ENCODE assay signal across 8 cellular contexts in the genomic region with DNA sequence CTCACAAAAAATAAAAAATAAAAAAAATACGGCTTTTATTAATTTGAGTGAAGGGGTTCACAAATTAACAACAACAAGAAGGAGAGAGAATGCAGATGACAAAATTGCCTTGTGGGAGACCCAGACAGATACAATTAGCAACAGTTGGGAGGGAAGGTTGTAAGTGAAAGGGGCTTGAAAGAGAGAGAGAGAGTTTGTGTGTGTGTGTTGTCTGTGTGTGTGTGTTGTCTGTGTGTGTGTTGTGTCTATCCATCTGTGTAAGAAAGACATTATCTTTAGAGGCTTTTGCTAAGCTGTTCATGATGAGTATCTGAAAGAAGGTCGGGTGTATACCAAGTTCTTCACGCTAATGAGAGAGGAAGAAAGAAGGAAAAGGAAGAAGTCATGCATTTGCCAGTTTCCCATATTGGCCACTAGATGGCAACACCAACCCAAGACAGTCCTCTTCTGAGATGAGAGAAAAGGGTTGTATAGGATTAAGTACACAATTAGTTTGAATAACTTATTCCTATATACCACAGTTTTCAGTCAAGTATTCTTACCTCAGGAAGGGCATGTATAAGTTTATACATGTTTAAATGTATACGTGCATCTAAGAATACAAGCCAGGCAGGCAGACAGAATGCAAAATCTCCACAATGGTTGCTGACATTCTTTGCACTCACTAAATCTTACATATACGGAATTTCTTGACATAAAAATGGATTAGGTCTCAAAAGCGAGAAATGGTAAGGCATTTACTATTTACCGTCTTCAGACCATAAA.
A peak's percentile ranks its signal among the peaks of the same experiment; 100 is the strongest.
DNase-seq lines count a peak whose midpoint lies in the region; ATAC-seq lines count a peak whose summit lies in the region.

No MANE protein-coding gene starts in this region.

- H4K91ac ChIP-seq in neuronal stem cell (ENCODE audit: low read depth, low read length, poor library complexity) = no peak overlapping the region

- no peaks in the 10 kb centered on the region for H3K79me1 ChIP-seq in neuronal stem cell (ENCODE audit: low read depth, low read length)

- no peak overlapping the region for H2BK12ac ChIP-seq in neuronal stem cell (ENCODE audit: low read length)

- ATAC-seq in GM18868 (IDR thresholded peaks at IDR 0.05; ENCODE audit: unreplicated experiment) (peak; percentile 71), HG03066 (IDR thresholded peaks at IDR 0.05; ENCODE audit: low read depth, unreplicated experiment) (peak; percentile 68)

- no peak overlapping the region for H3K27ac ChIP-seq in neuronal stem cell (replicated peaks; ENCODE audit: low read length)

- DNase-seq in COLO668 (lab: John Stamatoyannopoulos, UW; ENCODE audit: unreplicated experiment) (peak; percentile 10), NCI-H226 (peak; percentile 38), fibroblast of the conjunctiva (ENCODE audit: low read depth) (peak; percentile 55), neuronal stem cell (ENCODE audit: low spot score) (peak; percentile 48), UCSD-AML1 (lab: John Stamatoyannopoulos, UW; ENCODE audit: unreplicated experiment) (no peak)
- DNase-seq in activated CD4-positive, alpha-beta memory T cell treated with anti-CD3 and anti-CD28 coated beads for 36 hours = peak; percentile 32

- no peak overlapping the region for H3K14ac ChIP-seq in neuronal stem cell (ENCODE audit: low read length)

- H3K27me3 Mint-ChIP-seq in activated CD4-positive, alpha-beta memory T cell treated with anti-CD3 and anti-CD28 coated beads for 36 hours = no peaks in the 10 kb centered on the region

- no peak overlapping the region for H3K18ac ChIP-seq in neuronal stem cell (ENCODE audit: low read length)

- no peak overlapping the region for H2BK5ac ChIP-seq in neuronal stem cell (ENCODE audit: low read length)

- no peaks in the 10 kb centered on the region for H3K27me3 ChIP-seq in neuronal stem cell (ENCODE audit: control insufficient read depth in 3 of 3, insufficient read depth in 3 of 3, low read depth in 1 of 3, low read length in 3 of 3)

- H3K4me3 ChIP-seq in neuronal stem cell (ENCODE audit: low read length in 2 of 2) = no peak overlapping the region

- intact Hi-C loops in activated CD4-positive, alpha-beta memory T cell treated with anti-CD3 and anti-CD28 coated beads for 36 hours (cut with micrococcal nuclease) = loop anchor here (1.0 to 2.0 kb wide), 5 partner anchors 63 to 375 kb away; partner anchors contain the start of gene CD2AP

- H2AFZ ChIP-seq in neuronal stem cell (ENCODE audit: low read length) = peak overlapping the region; percentile 59

- no peak overlapping the region for H2AK5ac ChIP-seq in neuronal stem cell (ENCODE audit: low read depth, low read length)

- H4K8ac ChIP-seq in neuronal stem cell (ENCODE audit: low read depth, low read length) = no peak overlapping the region

- H3K4me2 ChIP-seq in neuronal stem cell (ENCODE audit: insufficient read depth, low read length, poor library complexity, severe bottlenecking) = no peak overlapping the region

- peaks cover 0 to 2% of the 10 kb centered on the region in 2 donors for H3K9me3 ChIP-seq in neuronal stem cell (replicated peaks in 1 of 2; ENCODE audit: control insufficient read depth in 2 of 2, insufficient read depth in 1 of 2, low read depth in 1 of 2, low read length in 2 of 2)

- peak overlapping the region; percentile 54 for H3K4me3 Mint-ChIP-seq in activated CD4-positive, alpha-beta memory T cell treated with anti-CD3 and anti-CD28 coated beads for 36 hours

- no CpG with 5 or more reads among the region's 7 CpGs for WGBS in neuronal stem cell (ENCODE audit: extremely low coverage in 2 of 2, insufficient read length in 2 of 2, insufficient replicate concordance in 1 of 2), 2 donors

- H3K4me1 Mint-ChIP-seq in activated CD4-positive, alpha-beta memory T cell treated with anti-CD3 and anti-CD28 coated beads for 36 hours (ENCODE audit: low read depth) = peaks cover 16% of the 10 kb centered on the region

- POLR2A ChIA-PET in activated CD4-positive, alpha-beta memory T cell treated with anti-CD3 and anti-CD28 coated beads for 36 hours (lab: Charles Lee) = interaction anchor here (0.6 to 0.8 kb wide), 2 partner anchors 186 to 214 kb away, joined by 3 read pairs; no protein-coding TSS in a partner anchor

- no peaks in the 10 kb centered on the region for H3K36me3 Mint-ChIP-seq in activated CD4-positive, alpha-beta memory T cell treated with anti-CD3 and anti-CD28 coated beads for 36 hours

- no peak overlapping the region for H3K4ac ChIP-seq in neuronal stem cell (ENCODE audit: low read length)

- CTCF ChIA-PET in activated CD4-positive, alpha-beta memory T cell treated with anti-CD3 and anti-CD28 coated beads for 36 hours (lab: Charles Lee) = interaction anchor here (0.6 to 2.6 kb wide), 18 partner anchors 9 to 374 kb away, joined by 3 to 17 read pairs (median 4); partner anchors contain the start of genes CD2AP and OPN5

- no peak overlapping the region for H2BK15ac ChIP-seq in neuronal stem cell (ENCODE audit: low read length)

- no peaks in the 10 kb centered on the region for H3K36me3 ChIP-seq in neuronal stem cell (replicated peaks in 1 of 2; ENCODE audit: control insufficient read depth in 2 of 2, insufficient read depth in 2 of 2, low read length in 2 of 2)

- H3K9me3 Mint-ChIP-seq in activated CD4-positive, alpha-beta memory T cell treated with anti-CD3 and anti-CD28 coated beads for 36 hours = no peaks in the 10 kb centered on the region

- peaks cover 0 to 3% of the 10 kb centered on the region in 2 donors for H3K4me1 ChIP-seq in neuronal stem cell (ENCODE audit: control insufficient read depth in 2 of 2, insufficient read depth in 1 of 2, low read depth in 1 of 2, low read length in 2 of 2)

- H3K9ac ChIP-seq in neuronal stem cell (ENCODE audit: low read depth, low read length, poor library complexity) = no peak overlapping the region

- H3K27ac Mint-ChIP-seq in activated CD4-positive, alpha-beta memory T cell treated with anti-CD3 and anti-CD28 coated beads for 36 hours = no peak overlapping the region

- H3K23ac ChIP-seq in neuronal stem cell (ENCODE audit: low read depth, low read length, poor library complexity) = no peak overlapping the region

- H2BK120ac ChIP-seq in neuronal stem cell (ENCODE audit: low read depth, low read length) = no peak overlapping the region
